In the genomic region with DNA sequence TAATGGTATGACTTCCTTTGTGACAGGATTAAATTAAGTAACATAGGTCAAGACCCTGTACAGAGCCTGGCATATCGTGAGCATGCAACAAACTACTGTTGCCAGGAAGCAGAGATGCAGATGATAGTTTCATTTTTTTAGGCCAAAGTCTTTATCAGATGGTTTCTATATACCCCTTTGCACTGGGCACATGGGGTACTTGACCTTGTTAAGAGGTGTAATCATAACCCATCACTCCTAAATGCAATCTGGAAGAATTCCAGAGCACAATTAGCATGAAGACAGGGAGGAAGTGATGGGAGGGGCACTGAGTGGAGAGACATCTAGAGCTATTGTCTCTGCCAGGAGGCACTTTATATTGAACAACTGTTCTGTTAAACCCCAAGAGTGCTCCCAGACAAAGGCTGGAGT, we compare ENCODE assay signal across 7 cellular contexts. TPM values are rescaled to one million over a fixed set of nuclear protein-coding genes. Genes with fewer than 3 reads are reported as not detected.
A peak's percentile ranks its signal among the peaks of the same experiment; 100 is the strongest.
DNase-seq lines count a peak whose midpoint lies in the region; TF ChIP-seq lines count a peak whose summit lies in the region.

No MANE protein-coding gene starts in this region.

- H3K79me2 ChIP-seq in GM23248 (ENCODE audit: insufficient read depth) (peaks cover 79% of the 10 kb centered on the region), mammary epithelial cell (ENCODE audit: insufficient read depth, low read length) (peaks cover 73% of the 10 kb centered on the region)

- intact Hi-C loops in mammary epithelial cell (cut with micrococcal nuclease): loop anchor here (2.0 kb wide), 1 partner anchor 31 kb away; no protein-coding TSS in a partner anchor

- H3K4me2 ChIP-seq in GM23248 (ENCODE audit: unreplicated experiment) (peak overlapping the region; percentile 86), mammary epithelial cell (ENCODE audit: insufficient read depth, low read depth, low read length) (no peak overlapping the region)

- TF ChIP-seq POLR2A in tibial nerve (IDR thresholded peaks at IDR 0.05): no peak

- H3K27ac ChIP-seq in GM23248: peak overlapping the region; percentile 100
- peak overlapping the region; percentile 83 for H3K27ac ChIP-seq in mammary epithelial cell (ENCODE audit: insufficient read depth, low read depth, low read length)
- peak overlapping the region in 2 of 4 donors; percentile 60 to 92 for H3K27ac ChIP-seq in tibial nerve

- in situ Hi-C loops in GM23248 (cut with MboI) (no loop called here), mammary epithelial cell (cut with MboI; ENCODE audit: low sequenced_read_pairs in 2 of 2) (loop anchor here in 1 of 2 donors (5.0 kb wide), 1 partner anchor 156 kb away; no protein-coding TSS in a partner anchor), GM13977 (cut with MboI; ENCODE audit: low pct_unique_long_range_greater_than_20kb, low sequenced_read_pairs, unreplicated experiment) (no loop called here)

- no TSS peak for BruUV-seq in mammary epithelial cell (replicated peaks; lab: Mats Ljungman, UMichigan)

- DNase-seq in GM23248 (no peak), NCI-H2196 treated with DMSO at 0.1 percent for 48 hours (lab: John Stamatoyannopoulos, UW; ENCODE audit: unreplicated experiment) (peak; percentile 57), mammary epithelial cell (no peak), pons (ENCODE audit: low spot score) (peak; percentile 70), NCI-H345 treated with DMSO at 0.1 percent for 48 hours (lab: John Stamatoyannopoulos, UW; ENCODE audit: unreplicated experiment) (no peak), GM13977 (ENCODE audit: low spot score) (no peak), tibial nerve (ENCODE audit: low spot score in 2 of 2) (no peak)

- CTCF ChIA-PET in mammary epithelial cell (lab: Charles Lee; ENCODE audit: low non-redundant PET): interaction anchor here (0.5 kb wide), 1 partner anchor 107 kb away, joined by 4 read pairs; no protein-coding TSS in a partner anchor

- no peaks in the 10 kb centered on the region for H3K27me3 ChIP-seq in GM23248 (replicated peaks; ENCODE audit: insufficient read depth)
- no peaks in the 10 kb centered on the region for H3K27me3 ChIP-seq in mammary epithelial cell (ENCODE audit: insufficient read depth, low read length)
- no peaks in the 10 kb centered on the region for H3K27me3 ChIP-seq in tibial nerve

- H2AFZ ChIP-seq in GM23248: no peak overlapping the region
- no peak overlapping the region for H2AFZ ChIP-seq in mammary epithelial cell (ENCODE audit: low read depth, low read length)

- H3K9ac ChIP-seq in GM23248 (peak overlapping the region; percentile 96; the same call in 1 of the 2 replicates), mammary epithelial cell (ENCODE audit: insufficient read depth, low read length) (peak overlapping the region; percentile 41)

- H3K9me3 ChIP-seq in GM23248 (ENCODE audit: low read depth): no peaks in the 10 kb centered on the region
- H3K9me3 ChIP-seq in mammary epithelial cell (replicated peaks; ENCODE audit: insufficient read depth, low read length): no peaks in the 10 kb centered on the region
- no peaks in the 10 kb centered on the region for H3K9me3 ChIP-seq in tibial nerve

- no peak for TF ChIP-seq CTCF in mammary epithelial cell (conservative IDR thresholded peaks at IDR 0.05 in 1 of 2, IDR thresholded peaks at IDR 0.05 in 1 of 2; ENCODE audit: extremely low read depth in 1 of 2, insufficient read depth in 1 of 2, low read depth in 1 of 2, low read length in 2 of 2)
- no peak for TF ChIP-seq CTCF in GM13977 (IDR thresholded peaks at IDR 0.05; ENCODE audit: extremely low read depth, insufficient read depth, missing control alignments)
- TF ChIP-seq CTCF in tibial nerve (IDR thresholded peaks at IDR 0.05): no peak

- peaks cover 72% of the 10 kb centered on the region for H3K4me1 ChIP-seq in GM23248 (ENCODE audit: insufficient read depth)
- H3K4me1 ChIP-seq in mammary epithelial cell (ENCODE audit: insufficient read depth, low read length): peaks cover 62% of the 10 kb centered on the region
- H3K4me1 ChIP-seq in tibial nerve: peaks cover 8 to 68% (median 42%) of the 10 kb centered on the region in 4 donors

- H4K20me1 ChIP-seq in GM23248 (ENCODE audit: insufficient read depth) (no peaks in the 10 kb centered on the region), mammary epithelial cell (ENCODE audit: insufficient read depth, low read length) (no peaks in the 10 kb centered on the region)

- H3K36me3 ChIP-seq in GM23248 (ENCODE audit: low read depth) (no peaks in the 10 kb centered on the region), mammary epithelial cell (ENCODE audit: insufficient read depth, low read length) (no peaks in the 10 kb centered on the region), tibial nerve (peaks cover 0 to 5% (median 0%) of the 10 kb centered on the region in 3 donors)

- peaks cover 51% of the 10 kb centered on the region for H3F3A ChIP-seq in GM23248 (ENCODE audit: insufficient read depth)

- no peak overlapping the region for H3K4me3 ChIP-seq in GM23248
- no peak overlapping the region for H3K4me3 ChIP-seq in mammary epithelial cell (replicated peaks in 1 of 3; ENCODE audit: insufficient read depth in 1 of 3, low read depth in 2 of 3, low read length in 3 of 3)
- no peak overlapping the region for H3K4me3 ChIP-seq in tibial nerve

- no peaks in the 10 kb centered on the region for H3K9me2 ChIP-seq in GM23248 (ENCODE audit: insufficient read depth)

- no peak for TF ChIP-seq EP300 in tibial nerve (IDR thresholded peaks at IDR 0.05)

- dilution Hi-C loops in mammary epithelial cell (cut with HindIII; ENCODE audit: low sequenced_read_pairs): loop anchor here (5.0 kb wide), 1 partner anchor 151 kb away; no protein-coding TSS in a partner anchor

- 10 to 13% methylated on average over 1 of the region's 1 CpG for WGBS in GM23248 (ENCODE audit: low coverage in 1 of 2, low lambda C conversion rate in 2 of 2, missing lambda C conversion rate in 2 of 2), 2 experiments
- 100% methylated on average over 1 of the region's 1 CpG for WGBS in mammary epithelial cell (ENCODE audit: low coverage, missing lambda C conversion rate)
- 41 to 50% methylated on average over 1 of the region's 1 CpG for WGBS in tibial nerve, 2 donors

RNA-seq across cellular contexts. Expression of a gene that starts 22.1 kb away (rescaled TPM):
- 33.2 and 50.7 TPM in 2 replicates for total RNA-seq in GM23248 (2014; rRNA removed; shearing (Covaris generic))
- polyA plus RNA-seq in GM23248 (2016; fragmentation: Nextera tagmentation; extraction: Ambion mirVana) (20.5 and 25.1 TPM in 2 replicates), mammary epithelial cell (25.2 TPM)
- total RNA-seq in mammary epithelial cell (10 to 100 TPM; 26.2 to 36.6 TPM), tibial nerve (10 to 100 TPM; 34.5 to 85.2 (median 52.4) TPM)
- 13.7 TPM for polyA minus RNA-seq in mammary epithelial cell

RNA-seq across cellular contexts. Expression of a gene that starts 50.2 kb away (rescaled TPM):
- total RNA-seq in GM23248 (2014; rRNA removed; shearing (Covaris generic)): not detected in 2 replicates
- polyA plus RNA-seq in GM23248 (2016; fragmentation: Nextera tagmentation; extraction: Ambion mirVana): not detected in 2 replicates
- total RNA-seq in mammary epithelial cell: not detected
- not detected for polyA plus RNA-seq in mammary epithelial cell
- polyA minus RNA-seq in mammary epithelial cell: not detected
- total RNA-seq in tibial nerve: under 1 TPM in 2 of 4 donors, not detected in 2; 0.39 to 0.90 TPM

Comparison
In these comparisons a context has a peak if more than half of its experiments do, and no peak if none do; other contexts are left out.
1. DNase-seq: peak in NCI-H2196 treated with DMSO at 0.1 percent for 48 hours (single experiment) and pons (single experiment); none in GM23248 (single experiment), mammary epithelial cell (single experiment), NCI-H345 treated with DMSO at 0.1 percent for 48 hours (single experiment), GM13977 (single experiment) and tibial nerve (0 of 2).